In genomic region chr7:118080947-118081346, GRCh38 we compare ENCODE assay signal across 8 cellular contexts.
DNase-seq lines count a peak whose midpoint lies in the region; ATAC-seq and TF ChIP-seq lines count a peak whose summit lies in the region.

No MANE protein-coding gene starts in this region.

- H3K9me3 ChIP-seq in left ventricle myocardium inferior (replicated peaks), result no peaks in the 10 kb centered on the region

- no peak overlapping the region for H3K27ac ChIP-seq in left ventricle myocardium inferior (replicated peaks)

- TF ChIP-seq CTCF in cardiac fibroblast (IDR thresholded peaks at IDR 0.05; ENCODE audit: low read depth, low read length) (no peak), left ventricle myocardium inferior (IDR thresholded peaks at IDR 0.05; ENCODE audit: borderline replicate concordance) (no peak)

- DNase-seq in OCI-M1 (lab: John Stamatoyannopoulos, UW), result peak; percentile 90
- peak; percentile 1 to 66 for DNase-seq in cardiac fibroblast (ENCODE audit: low read depth in 2 of 2)
- peak; percentile 51 for DNase-seq in stimulated activated CD4-positive, alpha-beta T cell treated with anti-CD3 and anti-CD28 coated beads, Interleukin-4, amount 100 ng/mL, for 24 hours
- DNase-seq in left ventricle myocardium inferior, result no peak
- DNase-seq in NCI-H524 treated with DMSO at 0.1 percent for 48 hours (lab: John Stamatoyannopoulos, UW), result no peak
- no peak for DNase-seq in NCI-H774 (lab: John Stamatoyannopoulos, UW)

- no peaks in the 10 kb centered on the region for H3K4me1 ChIP-seq in left ventricle myocardium inferior

- intact Hi-C loops in left ventricle myocardium inferior (cut with micrococcal nuclease), result no loop called here

- ATAC-seq in GM18868 (IDR thresholded peaks at IDR 0.05; ENCODE audit: unreplicated experiment) (peak; percentile 99), HG02759 (IDR thresholded peaks at IDR 0.05; ENCODE audit: unreplicated experiment) (peak; percentile 99)

- H3K4me3 ChIP-seq in cardiac fibroblast (replicated peaks in 1 of 2; ENCODE audit: low read depth in 2 of 2, low read length in 2 of 2), result no peak overlapping the region
- H3K4me3 ChIP-seq in left ventricle myocardium inferior, result no peak overlapping the region

- H3K27me3 ChIP-seq in left ventricle myocardium inferior (ENCODE audit: low read depth), result no peaks in the 10 kb centered on the region

- H3K36me3 ChIP-seq in left ventricle myocardium inferior, result no peaks in the 10 kb centered on the region

Comparison
In these comparisons a context has a peak if more than half of its experiments do, and no peak if none do; other contexts are left out.
1. DNase-seq: peak in OCI-M1 (single experiment), cardiac fibroblast (2 of 2) and stimulated activated CD4-positive, alpha-beta T cell treated with anti-CD3 and anti-CD28 coated beads, Interleukin-4, amount 100 ng/mL, for 24 hours (single experiment); none in left ventricle myocardium inferior (single experiment), NCI-H524 treated with DMSO at 0.1 percent for 48 hours (single experiment) and NCI-H774 (single experiment).